In genomic region chr2:54903736-54904554, GRCh38 we compare ENCODE assay signal across 9 cellular contexts.
DNase-seq lines count a peak whose midpoint lies in the region; ATAC-seq and TF ChIP-seq lines count a peak whose summit lies in the region.
"Had no signal": no experiment of that assay in that cellular context is flagged by ENCODE, and none has a peak within 500 bp of the region (broad histone marks: within the 10 kb centered on the region; RNA-seq: fewer than 3 reads in every experiment).

No MANE protein-coding gene starts in this region.

- H3K27ac Mint-ChIP-seq in activated CD4-positive, alpha-beta T cell treated with anti-CD3 and anti-CD28 coated beads, Interleukin-2, amount 10 ng/mL, durations not matched to agents 24 days and 14 days: peak overlapping the region; percentile 54
- H3K27ac Mint-ChIP-seq in effector memory CD8-positive, alpha-beta T cell: peak overlapping the region in 1 of 2 donors; percentile 47
- H3K27ac Mint-ChIP-seq in GM23338: no peak overlapping the region

- peaks cover 7% of the 10 kb centered on the region for H3K9me3 Mint-ChIP-seq in activated CD4-positive, alpha-beta T cell treated with anti-CD3 and anti-CD28 coated beads, Interleukin-2, amount 10 ng/mL, durations not matched to agents 24 days and 14 days
- no peaks in the 10 kb centered on the region for H3K9me3 Mint-ChIP-seq in effector memory CD8-positive, alpha-beta T cell
- H3K9me3 Mint-ChIP-seq in GM23338: no peaks in the 10 kb centered on the region

- no peaks in the 10 kb centered on the region for H3K4me1 ChIP-seq in GM23338 (ENCODE audit: insufficient read depth)

- peaks cover 17% of the 10 kb centered on the region for H3K4me1 Mint-ChIP-seq in activated CD4-positive, alpha-beta T cell treated with anti-CD3 and anti-CD28 coated beads, Interleukin-2, amount 10 ng/mL, durations not matched to agents 24 days and 14 days
- H3K4me1 Mint-ChIP-seq in effector memory CD8-positive, alpha-beta T cell (ENCODE audit: low read depth in 2 of 2): peaks cover 8 to 10% of the 10 kb centered on the region in 2 donors
- H3K4me1 Mint-ChIP-seq in GM23338: no peaks in the 10 kb centered on the region

- H3K4me3 ChIP-seq in AG09309 (ENCODE audit: control insufficient read depth, low read depth, low read length) (no peak overlapping the region), skeletal muscle cell (ENCODE audit: low read depth, low read length) (no peak overlapping the region), GM23338 (no peak overlapping the region)
- H3K4me3 ChIP-seq: heart left ventricle had no signal

- peak; percentile 99 for ATAC-seq in effector memory CD8-positive, alpha-beta T cell (replicated peaks)
- ATAC-seq in GM21381 (IDR thresholded peaks at IDR 0.05; ENCODE audit: unreplicated experiment) (no peak), GM18873 (IDR thresholded peaks at IDR 0.05; ENCODE audit: low FRiP score, unreplicated experiment) (no peak), GM23338 (no peak)

- H3K79me2 ChIP-seq in GM23338 (replicated peaks; ENCODE audit: insufficient read depth): no peaks in the 10 kb centered on the region

- DNase-seq in AG09309 (ENCODE audit: low read depth): peak; percentile 99
- DNase-seq in KG1 (lab: John Stamatoyannopoulos, UW): peak; percentile 16
- peak; percentile 81 for DNase-seq in activated CD4-positive, alpha-beta T cell treated with anti-CD3 and anti-CD28 coated beads, Interleukin-2, amount 10 ng/mL, durations not matched to agents 24 days and 14 days
- peak; percentile 15 to 39 (median 20) for DNase-seq in effector memory CD8-positive, alpha-beta T cell
- peak; percentile 99 for DNase-seq in skeletal muscle cell (ENCODE audit: low read depth)
- no peak for DNase-seq in GM23338 (ENCODE audit: low spot score)

- H3K27me3 ChIP-seq in GM23338 (ENCODE audit: insufficient read depth): no peaks in the 10 kb centered on the region
- H3K27me3 ChIP-seq: heart left ventricle had no signal

- no peaks in the 10 kb centered on the region for H3K9me2 ChIP-seq in GM23338 (ENCODE audit: insufficient read depth)

- intact Hi-C loops in activated CD4-positive, alpha-beta T cell treated with anti-CD3 and anti-CD28 coated beads, Interleukin-2, amount 10 ng/mL, durations not matched to agents 24 days and 14 days (cut with micrococcal nuclease): loop anchor here (5.0 kb wide), 2 partner anchors 148 to 273 kb away; partner anchors contain the start of gene RTN4

- no peak overlapping the region for H2AFZ ChIP-seq in GM23338

- H3K36me3 ChIP-seq in GM23338 (ENCODE audit: insufficient read depth): no peaks in the 10 kb centered on the region
- H3K36me3 ChIP-seq: heart left ventricle had no signal

- no peaks in the 10 kb centered on the region for H4K20me1 ChIP-seq in GM23338 (replicated peaks; ENCODE audit: insufficient read depth)

- H3K36me3 Mint-ChIP-seq in activated CD4-positive, alpha-beta T cell treated with anti-CD3 and anti-CD28 coated beads, Interleukin-2, amount 10 ng/mL, durations not matched to agents 24 days and 14 days (ENCODE audit: low read depth): no peaks in the 10 kb centered on the region
- no peaks in the 10 kb centered on the region for H3K36me3 Mint-ChIP-seq in effector memory CD8-positive, alpha-beta T cell (ENCODE audit: insufficient read depth)
- H3K36me3 Mint-ChIP-seq in GM23338 (ENCODE audit: low read depth): no peaks in the 10 kb centered on the region

- H3K4me3 Mint-ChIP-seq in activated CD4-positive, alpha-beta T cell treated with anti-CD3 and anti-CD28 coated beads, Interleukin-2, amount 10 ng/mL, durations not matched to agents 24 days and 14 days: peak overlapping the region; percentile 33
- peak overlapping the region in 1 of 2 donors; percentile 53 for H3K4me3 Mint-ChIP-seq in effector memory CD8-positive, alpha-beta T cell
- no peak overlapping the region for H3K4me3 Mint-ChIP-seq in GM23338

- no peak overlapping the region for H3K27ac ChIP-seq in GM23338 (ENCODE audit: low read depth)
- H3K27ac ChIP-seq: heart left ventricle had no signal

- no peak overlapping the region for H3K4me2 ChIP-seq in GM23338

- peaks cover 3% of the 10 kb centered on the region for H3K27me3 Mint-ChIP-seq in activated CD4-positive, alpha-beta T cell treated with anti-CD3 and anti-CD28 coated beads, Interleukin-2, amount 10 ng/mL, durations not matched to agents 24 days and 14 days
- no peaks in the 10 kb centered on the region for H3K27me3 Mint-ChIP-seq in effector memory CD8-positive, alpha-beta T cell
- H3K27me3 Mint-ChIP-seq in GM23338 (ENCODE audit: insufficient read depth, low read depth, poor library complexity): peaks cover 2% of the 10 kb centered on the region

- no peaks in the 10 kb centered on the region for H3F3A ChIP-seq in GM23338 (replicated peaks; ENCODE audit: low read depth)

- TF ChIP-seq CTCF in AG09309 (IDR thresholded peaks at IDR 0.05; ENCODE audit: control insufficient read depth, insufficient read depth, low read depth, low read length, missing control alignments) (no peak), GM23338 (conservative IDR thresholded peaks at IDR 0.05; ENCODE audit: low read depth in 2 of 2) (no peak)

TF ChIP-seq in GM23338, 12 proteins besides CTCF, POLR2A, EP300 and RAD21:
- TF ChIP-seq STAT1 (IDR thresholded peaks at IDR 0.05; ENCODE audit: unreplicated experiment) (no peak), EZH2phosphoT487 (IDR thresholded peaks at IDR 0.05; ENCODE audit: unreplicated experiment) (no peak), EZH2 (IDR thresholded peaks at IDR 0.05; ENCODE audit: low read depth, unreplicated experiment) (no peak), ZNF331 (CRISPR knock-in tag; IDR thresholded peaks at IDR 0.05; ENCODE audit: low read depth) (no peak), NANOG (IDR thresholded peaks at IDR 0.05; ENCODE audit: borderline replicate concordance) (no peak), JUNB (IDR thresholded peaks at IDR 0.05; ENCODE audit: unreplicated experiment) (no peak), REST (IDR thresholded peaks at IDR 0.05; ENCODE audit: unreplicated experiment) (no peak), ETS1 (IDR thresholded peaks at IDR 0.05) (no peak)
